In the genomic region with DNA sequence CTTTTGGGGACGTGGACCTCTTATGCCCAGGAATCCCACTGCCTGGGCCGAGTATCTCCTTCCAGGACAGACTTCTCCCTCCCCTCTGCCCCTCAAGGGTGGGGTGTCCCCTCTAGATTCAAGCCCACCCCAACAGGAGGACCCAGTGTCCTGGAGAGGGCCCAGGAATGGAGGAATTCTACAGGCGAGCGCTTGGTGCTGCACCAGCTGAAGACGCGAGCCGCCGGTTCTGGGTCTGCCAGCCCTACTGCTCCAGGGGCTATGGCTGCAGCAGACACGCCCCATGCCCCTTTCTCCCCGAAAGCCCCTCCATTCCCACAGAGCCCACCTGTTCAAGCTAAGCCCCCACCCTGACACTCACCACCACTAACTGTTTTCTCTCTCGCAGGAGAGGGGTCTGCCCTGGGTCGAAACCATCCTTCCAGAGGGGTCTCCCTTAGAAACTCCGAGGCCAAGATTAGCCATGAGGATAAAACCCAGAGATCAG, we compare ENCODE assay signal across 1 cellular context.
TF ChIP-seq lines count a peak whose summit lies in the region.

No MANE protein-coding gene starts in this region.

TF ChIP-seq in H1, 55 proteins besides CTCF, POLR2A, EP300 and RAD21:
- TF ChIP-seq CBX8 (IDR thresholded peaks at IDR 0.05; ENCODE audit: borderline replicate concordance, low read depth, low read length), result no peak
- TF ChIP-seq CEBPB (IDR thresholded peaks at IDR 0.05; ENCODE audit: low read depth, low read length), result no peak
- no peak for TF ChIP-seq KDM5A (IDR thresholded peaks at IDR 0.05; ENCODE audit: low read length)
- TF ChIP-seq CHD2 (IDR thresholded peaks at IDR 0.05; ENCODE audit: low read length), result no peak
- TF ChIP-seq POLR2AphosphoS5 (IDR thresholded peaks at IDR 0.05; ENCODE audit: low read depth, low read length), result no peak
- TF ChIP-seq KDM4A (IDR thresholded peaks at IDR 0.05; ENCODE audit: low read depth, low read length, severe bottlenecking), result no peak
- TF ChIP-seq BACH1 (IDR thresholded peaks at IDR 0.05; ENCODE audit: low read length), result no peak
